Comparison of ENCODE assay signal across 9 cellular contexts in genomic region chr7:74290999-74291441, GRCh38. TPM values are rescaled to one million over a fixed set of nuclear protein-coding genes. Genes with fewer than 3 reads are reported as not detected.
DNase-seq lines count a peak whose midpoint lies in the region; ATAC-seq and TF ChIP-seq lines count a peak whose summit lies in the region.
"Had no signal": no experiment of that assay in that cellular context is flagged by ENCODE, and none has a peak within 500 bp of the region (broad histone marks: within the 10 kb centered on the region; RNA-seq: fewer than 3 reads in every experiment).

No MANE protein-coding gene starts in this region.

- H3K27ac Mint-ChIP-seq in CD4-positive, CD25-positive, alpha-beta regulatory T cell, result no peak overlapping the region
- H3K27ac Mint-ChIP-seq in HFFc6, result no peak overlapping the region; the same call in 1 of the 2 replicates
- H3K27ac Mint-ChIP-seq: activated CD4-positive, alpha-beta T cell treated with anti-CD3 and anti-CD28 coated beads for 36 hours had no signal

- DNase-seq in CD4-positive, CD25-positive, alpha-beta regulatory T cell, result no peak
- DNase-seq in HFFc6 (no peak), breast epithelium (ENCODE audit: low spot score in 2 of 2) (no peak), omental fat pad (ENCODE audit: low spot score) (no peak), aorta (no peak), WERI-Rb-1 (no peak)
- DNase-seq: activated CD4-positive, alpha-beta T cell treated with anti-CD3 and anti-CD28 coated beads for 36 hours had no signal

- H3K9me3 ChIP-seq in CD4-positive, CD25-positive, alpha-beta regulatory T cell (ENCODE audit: control insufficient read depth in 2 of 2, low read length in 2 of 2), result no peaks in the 10 kb centered on the region
- H3K9me3 ChIP-seq in breast epithelium (no peaks in the 10 kb centered on the region), muscle layer of duodenum (ENCODE audit: control insufficient read depth in 1 of 2, low read length in 2 of 2) (no peaks in the 10 kb centered on the region), aorta (ENCODE audit: control insufficient read depth, low read length) (no peaks in the 10 kb centered on the region), WERI-Rb-1 (ENCODE audit: severe bottlenecking) (no peaks in the 10 kb centered on the region)

- no peak overlapping the region for H3K27ac ChIP-seq in CD4-positive, CD25-positive, alpha-beta regulatory T cell (ENCODE audit: insufficient read depth, low read length, poor library complexity, severe bottlenecking)
- H3K27ac ChIP-seq in breast epithelium (no peak overlapping the region), muscle layer of duodenum (ENCODE audit: low read length) (peak overlapping the region; percentile 45), aorta (ENCODE audit: low read depth in 1 of 2, low read length in 2 of 2) (no peak overlapping the region), WERI-Rb-1 (no peak overlapping the region)

- H3K4me3 Mint-ChIP-seq in CD4-positive, CD25-positive, alpha-beta regulatory T cell, result peak overlapping the region; percentile 64 to 92 (median 78)
- H3K4me3 Mint-ChIP-seq in HFFc6, result peak overlapping the region; percentile 86

- peaks cover 0 to 32% (median 9%) of the 10 kb centered on the region in 4 donors for H3K4me1 Mint-ChIP-seq in CD4-positive, CD25-positive, alpha-beta regulatory T cell
- peaks cover 53% of the 10 kb centered on the region for H3K4me1 Mint-ChIP-seq in HFFc6 (ENCODE audit: low read depth)

- H3K9me3 Mint-ChIP-seq in CD4-positive, CD25-positive, alpha-beta regulatory T cell, result peaks cover 0 to 2% (median 0%) of the 10 kb centered on the region in 7 donors
- no peaks in the 10 kb centered on the region for H3K9me3 Mint-ChIP-seq in HFFc6

- 30 to 45% methylated on average over 10 of the region's 10 CpGs for WGBS in aorta, 2 donors

- no peaks in the 10 kb centered on the region for H3K36me3 ChIP-seq in CD4-positive, CD25-positive, alpha-beta regulatory T cell (ENCODE audit: control insufficient read depth, insufficient read depth, low read length)
- no peaks in the 10 kb centered on the region for H3K36me3 ChIP-seq in breast epithelium
- H3K36me3 ChIP-seq in muscle layer of duodenum (ENCODE audit: control insufficient read depth in 1 of 2, insufficient read depth in 2 of 2, low read length in 2 of 2), result no peaks in the 10 kb centered on the region
- H3K36me3 ChIP-seq in aorta (ENCODE audit: control insufficient read depth in 1 of 2, insufficient read depth in 2 of 2, low read length in 1 of 2), result no peaks in the 10 kb centered on the region
- H3K36me3 ChIP-seq in WERI-Rb-1, result no peaks in the 10 kb centered on the region

- H3K27me3 ChIP-seq in CD4-positive, CD25-positive, alpha-beta regulatory T cell (ENCODE audit: control insufficient read depth, insufficient read depth, low read length), result no peaks in the 10 kb centered on the region
- H3K27me3 ChIP-seq in breast epithelium (no peaks in the 10 kb centered on the region), muscle layer of duodenum (ENCODE audit: low read depth, low read length) (no peaks in the 10 kb centered on the region), aorta (ENCODE audit: control insufficient read depth in 1 of 2, insufficient read depth in 2 of 2, low read length in 1 of 2) (no peaks in the 10 kb centered on the region), WERI-Rb-1 (ENCODE audit: insufficient read depth, low read depth, severe bottlenecking) (peaks cover 10% of the 10 kb centered on the region)

- no peak for ATAC-seq in CD4-positive, CD25-positive, alpha-beta regulatory T cell (ENCODE audit: low read depth in 2 of 2)
- ATAC-seq in omental fat pad (ENCODE audit: low FRiP score) (no peak), aorta (ENCODE audit: low FRiP score) (no peak), HG03565 (IDR thresholded peaks at IDR 0.05; ENCODE audit: unreplicated experiment) (no peak)
- ATAC-seq: activated CD4-positive, alpha-beta T cell treated with anti-CD3 and anti-CD28 coated beads for 36 hours had no signal

- TF ChIP-seq CTCF in HFFc6 (IDR thresholded peaks at IDR 0.05) (no peak), breast epithelium (IDR thresholded peaks at IDR 0.05) (no peak), omental fat pad (IDR thresholded peaks at IDR 0.05) (no peak), WERI-Rb-1 (IDR thresholded peaks at IDR 0.05; ENCODE audit: low read depth, low read length) (no peak)

- intact Hi-C loops in breast epithelium (cut with DNase I; ENCODE audit: low total_unique reads) (no loop called here), aorta (cut with DNase I) (loop anchor here (5.0 kb wide), 2 partner anchors 34 to 91 kb away; no protein-coding TSS in a partner anchor)

- H3K4me3 ChIP-seq in CD4-positive, CD25-positive, alpha-beta regulatory T cell (ENCODE audit: low read depth, low read length), result no peak overlapping the region
- H3K4me3 ChIP-seq in breast epithelium (peak overlapping the region in 2 of 3 donors; percentile 89 to 97), muscle layer of duodenum (ENCODE audit: low read depth in 1 of 2, low read length in 2 of 2) (peak overlapping the region; percentile 65 to 74), aorta (ENCODE audit: low read length in 2 of 2) (no peak overlapping the region), WERI-Rb-1 (ENCODE audit: low read depth, low read length) (no peak overlapping the region)

- TF ChIP-seq POLR2A in breast epithelium (IDR thresholded peaks at IDR 0.05), result no peak

- peaks cover 30% of the 10 kb centered on the region for H3K27me3 Mint-ChIP-seq in CD4-positive, CD25-positive, alpha-beta regulatory T cell
- no peaks in the 10 kb centered on the region for H3K27me3 Mint-ChIP-seq in HFFc6 (ENCODE audit: insufficient read depth)

- H3K4me1 ChIP-seq in CD4-positive, CD25-positive, alpha-beta regulatory T cell (ENCODE audit: control insufficient read depth, insufficient read depth, low read length, poor library complexity, severe bottlenecking), result peaks cover 19% of the 10 kb centered on the region
- peaks cover 0 to 3% of the 10 kb centered on the region in 2 donors for H3K4me1 ChIP-seq in breast epithelium
- H3K4me1 ChIP-seq in muscle layer of duodenum (ENCODE audit: control insufficient read depth in 1 of 2, insufficient read depth in 2 of 2, low read length in 2 of 2), result peaks cover 17 to 44% of the 10 kb centered on the region in 2 donors
- H3K4me1 ChIP-seq in aorta (ENCODE audit: control insufficient read depth in 1 of 2, insufficient read depth in 2 of 2, low read length in 2 of 2), result no peaks in the 10 kb centered on the region

- no peaks in the 10 kb centered on the region for H3K36me3 Mint-ChIP-seq in CD4-positive, CD25-positive, alpha-beta regulatory T cell
- peaks cover 8% of the 10 kb centered on the region; the same call in 1 of the 2 replicates for H3K36me3 Mint-ChIP-seq in HFFc6 (ENCODE audit: low read depth)

RNA-seq across cellular contexts. Expression of gene CLIP2, which starts 1.8 kb away (rescaled TPM):
- total RNA-seq in CD4-positive, CD25-positive, alpha-beta regulatory T cell, result 2.9 TPM
- under 1 TPM; 0.09 to 0.38 (median 0.21) TPM for polyA plus RNA-seq in CD4-positive, CD25-positive, alpha-beta regulatory T cell
- total RNA-seq in HFFc6 (2021; fragmentation: NEBNext Ultra II Directional; extraction: Animal tissue kit (Norgen Biotek cat#: 25700)), result 10 to 100 TPM; 27.9 to 37.5 (median 34.5) TPM
- total RNA-seq in breast epithelium (10 to 100 TPM in 2 of 3 donors, 1 to 10 TPM in 1; 7.3 to 20.3 (median 13.0) TPM), omental fat pad (10 to 100 TPM in 3 of 4 donors, 1 to 10 TPM in 1; 9.6 to 23.3 (median 16.4) TPM), aorta (10 to 100 TPM; 27.5 to 35.7 TPM)
- 10 to 100 TPM; 15.3 to 16.2 TPM for polyA plus RNA-seq in aorta

RNA-seq across cellular contexts. Expression of gene RFC2, which starts 36.8 kb away (rescaled TPM):
- total RNA-seq in CD4-positive, CD25-positive, alpha-beta regulatory T cell, result 15.8 TPM
- polyA plus RNA-seq in CD4-positive, CD25-positive, alpha-beta regulatory T cell, result 10 to 100 TPM; 26.4 to 33.8 (median 27.5) TPM
- 10 to 100 TPM; 16.8 to 37.7 (median 34.0) TPM for total RNA-seq in HFFc6 (2021; fragmentation: NEBNext Ultra II Directional; extraction: Animal tissue kit (Norgen Biotek cat#: 25700))
- total RNA-seq in breast epithelium (10 to 100 TPM; 15.4 to 25.6 (median 17.1) TPM), omental fat pad (10 to 100 TPM; 10.9 to 14.8 (median 12.3) TPM), aorta (10 to 100 TPM; 13.7 to 14.2 TPM)
- 10 to 100 TPM; 12.8 to 16.1 TPM for polyA plus RNA-seq in aorta

Comparison
In these comparisons a context has a peak if more than half of its experiments do, and no peak if none do; other contexts are left out.
1. H3K4me3 ChIP-seq: peak in breast epithelium (2 of 3) and muscle layer of duodenum (2 of 2); none in CD4-positive, CD25-positive, alpha-beta regulatory T cell (single experiment), aorta (0 of 2) and WERI-Rb-1 (single experiment).